ENCODE assay signal across 13 cellular contexts in genomic region chr1:172320723-172321122, GRCh38.
DNase-seq lines count a peak whose midpoint lies in the region; ATAC-seq, FAIRE-seq and TF ChIP-seq lines count a peak whose summit lies in the region.
"Had no signal": no experiment of that assay in that cellular context is flagged by ENCODE, and none has a peak within 500 bp of the region (broad histone marks: within the 10 kb centered on the region; RNA-seq: fewer than 3 reads in every experiment).

No MANE protein-coding gene starts in this region.

- no peaks in the 10 kb centered on the region for H3K9me1 ChIP-seq in endothelial cell of umbilical vein (replicated peaks; ENCODE audit: control insufficient read depth, extremely low read depth, insufficient read depth, low read length)

- TF ChIP-seq POLR2A in endothelial cell of umbilical vein (IDR thresholded peaks at IDR 0.05; ENCODE audit: low read depth, low read length), result no peak
- no peak for TF ChIP-seq POLR2A in suprapubic skin (IDR thresholded peaks at IDR 0.05)

- H3K4me1 ChIP-seq in endothelial cell of umbilical vein (ENCODE audit: control insufficient read depth, extremely low read depth, insufficient read depth, low read length) (peaks cover 33% of the 10 kb centered on the region), suprapubic skin (peaks cover 40% of the 10 kb centered on the region)

- peak; percentile 64 for FAIRE-seq in endothelial cell of umbilical vein (lab: Jason Lieb, UNC)
- FAIRE-seq: small intestine had no signal

- BruUV-seq in endothelial cell of umbilical vein (replicated peaks; lab: Mats Ljungman, UMichigan), result no TSS peak

- H3K4me1 Mint-ChIP-seq in nephron, result peaks cover 12% of the 10 kb centered on the region
- H3K4me1 Mint-ChIP-seq: natural killer cell had no signal

- no peaks in the 10 kb centered on the region for H3K27me3 Mint-ChIP-seq in nephron (ENCODE audit: low read depth)

- no peaks in the 10 kb centered on the region for H3K79me2 ChIP-seq in endothelial cell of umbilical vein (ENCODE audit: control insufficient read depth, insufficient read depth, low read length)

- H3K4me3 ChIP-seq in AG09309 (ENCODE audit: control insufficient read depth, low read depth, low read length), result no peak overlapping the region
- no peak overlapping the region for H3K4me3 ChIP-seq in endothelial cell of umbilical vein (replicated peaks in 1 of 3; ENCODE audit: insufficient read depth in 1 of 3, low read depth in 1 of 3, low read length in 3 of 3)
- H3K4me3 ChIP-seq in suprapubic skin, result no peak overlapping the region

- intact Hi-C loops in endothelial cell of umbilical vein (cut with micrococcal nuclease), result loop anchor here (2.0 to 10.0 kb wide), 4 partner anchors 138 to 724 kb away; partner anchors contain the start of gene SUCO

- H3K36me3 ChIP-seq in endothelial cell of umbilical vein (ENCODE audit: control insufficient read depth in 2 of 2, extremely low read depth in 1 of 2, insufficient read depth in 2 of 2, low read length in 2 of 2) (no peaks in the 10 kb centered on the region), suprapubic skin (no peaks in the 10 kb centered on the region)
- H3K36me3 ChIP-seq: WERI-Rb-1 had no signal

- H3K27ac Mint-ChIP-seq in nephron, result no peak overlapping the region
- H3K27ac Mint-ChIP-seq: natural killer cell had no signal

- peak overlapping the region; percentile 82 for H3K4me2 ChIP-seq in endothelial cell of umbilical vein (ENCODE audit: insufficient read depth, low read length)

- H3K27me3 ChIP-seq in endothelial cell of umbilical vein (ENCODE audit: control insufficient read depth in 2 of 2, insufficient read depth in 2 of 2, low read length in 2 of 2), result no peaks in the 10 kb centered on the region
- no peaks in the 10 kb centered on the region for H3K27me3 ChIP-seq in suprapubic skin

- dilution Hi-C loops in endothelial cell of umbilical vein (cut with MboI; ENCODE audit: extremely low pct_ligation_motif_present, low sequenced_read_pairs), result no loop called here

- H3K4me3 Mint-ChIP-seq in nephron, result peak overlapping the region in 2 of 3 experiments; percentile 26 to 54
- H3K4me3 Mint-ChIP-seq: natural killer cell had no signal

- peak overlapping the region; percentile 85 for H2AFZ ChIP-seq in endothelial cell of umbilical vein (ENCODE audit: low read depth, low read length)

- TF ChIP-seq EP300 in suprapubic skin (IDR thresholded peaks at IDR 0.05), result no peak

- 56% methylated on average over 6 of the region's 6 CpGs for WGBS in suprapubic skin

- peaks cover 1% of the 10 kb centered on the region for H3K9me3 Mint-ChIP-seq in nephron
- H3K9me3 Mint-ChIP-seq: natural killer cell had no signal

- peaks cover 10% of the 10 kb centered on the region for H3K36me3 Mint-ChIP-seq in nephron (ENCODE audit: low read depth)
- H3K36me3 Mint-ChIP-seq: natural killer cell had no signal

- no peak for ATAC-seq in HG02759 (IDR thresholded peaks at IDR 0.05; ENCODE audit: unreplicated experiment)
- ATAC-seq: natural killer cell had no signal

- POLR2A ChIA-PET in endothelial cell of umbilical vein (lab: Charles Lee), result no interaction called here

- H3K27ac ChIP-seq in endothelial cell of umbilical vein (ENCODE audit: insufficient read depth, low read depth, low read length), result peak overlapping the region; percentile 78
- no peak overlapping the region for H3K27ac ChIP-seq in suprapubic skin
- H3K27ac ChIP-seq: WERI-Rb-1 had no signal

- CTCF ChIA-PET in endothelial cell of umbilical vein (lab: Charles Lee), result interaction anchor here (0.7 to 3.8 kb wide), 9 partner anchors 18 to 318 kb away, joined by 3 to 37 read pairs (median 3); no protein-coding TSS in a partner anchor

- H4K20me1 ChIP-seq in endothelial cell of umbilical vein (replicated peaks; ENCODE audit: control insufficient read depth, extremely low read depth, insufficient read depth, low read length), result no peaks in the 10 kb centered on the region

- H3K9ac ChIP-seq in endothelial cell of umbilical vein (replicated peaks; ENCODE audit: extremely low read depth, insufficient read depth, low read length), result peak overlapping the region; percentile 76

- H3K9me3 ChIP-seq in endothelial cell of umbilical vein (replicated peaks; ENCODE audit: control insufficient read depth, insufficient read depth, low read length) (no peaks in the 10 kb centered on the region), suprapubic skin (no peaks in the 10 kb centered on the region)

- TF ChIP-seq CTCF in AG09309 (IDR thresholded peaks at IDR 0.05; ENCODE audit: control insufficient read depth, insufficient read depth, low read depth, low read length, missing control alignments) (peak; percentile 41), endothelial cell of umbilical vein (IDR thresholded peaks at IDR 0.05; ENCODE audit: extremely low read depth in 1 of 2, insufficient read depth in 1 of 2, low read depth in 1 of 2, low read length in 2 of 2) (peak in 1 of 2 donors; percentile 27), nephron (IDR thresholded peaks at IDR 0.05; ENCODE audit: unreplicated experiment in 3 of 3) (no peak), suprapubic skin (IDR thresholded peaks at IDR 0.05) (no peak)

- DNase-seq in AG09309 (ENCODE audit: low read depth), result peak; percentile 41
- DNase-seq in NCI-H69 (lab: John Stamatoyannopoulos, UW), result peak; percentile 23
- DNase-seq in endothelial cell of umbilical vein (ENCODE audit: low read depth, low spot score), result peak; percentile 77
- DNase-seq in activated naive CD4-positive, alpha-beta T cell treated with anti-CD3 and anti-CD28 coated beads, Interleukin-2, amount 50 U/mL, for 16 hours, result no peak
- no peak for DNase-seq in mucosa of gallbladder (ENCODE audit: low spot score)
- no peak for DNase-seq in suprapubic skin (ENCODE audit: low spot score in 2 of 2)
- DNase-seq: natural killer cell, NCI-H2227 treated with DMSO at 0.1 percent for 48 hours, RPMI8226, small intestine, WERI-Rb-1 had no signal

TF ChIP-seq in endothelial cell of umbilical vein, 7 proteins besides CTCF, POLR2A, EP300 and RAD21:
- no peak for TF ChIP-seq MYC (IDR thresholded peaks at IDR 0.05; ENCODE audit: low read depth, low read length)
- TF ChIP-seq FOS (IDR thresholded peaks at IDR 0.05; ENCODE audit: borderline replicate concordance, insufficient read depth, low read length), result peak; percentile 38
- peak; percentile 36 for TF ChIP-seq GATA2 (IDR thresholded peaks at IDR 0.05; ENCODE audit: insufficient read depth, insufficient read length, low read depth, low read length)
- TF ChIP-seq JUN (IDR thresholded peaks at IDR 0.05; ENCODE audit: borderline replicate concordance, insufficient read depth, insufficient read length, low read depth), result peak; percentile 23
- no peak for TF ChIP-seq EZH2 (IDR thresholded peaks at IDR 0.05; ENCODE audit: borderline replicate concordance, low read depth, low read length, severe bottlenecking)
- TF ChIP-seq MAX (IDR thresholded peaks at IDR 0.05; ENCODE audit: insufficient read depth, insufficient read length), result no peak
- peak; percentile 13 for TF ChIP-seq POLR2AphosphoS5 (IDR thresholded peaks at IDR 0.05; ENCODE audit: insufficient read depth, low read depth, low read length)

Comparison
In these comparisons a context has a peak if more than half of its experiments do, and no peak if none do; other contexts are left out.
1. DNase-seq: peak in AG09309 (single experiment), NCI-H69 (single experiment) and endothelial cell of umbilical vein (single experiment); none in activated naive CD4-positive, alpha-beta T cell treated with anti-CD3 and anti-CD28 coated beads, Interleukin-2, amount 50 U/mL, for 16 hours (single experiment), mucosa of gallbladder (single experiment) and suprapubic skin (0 of 2).